In the genomic region with DNA sequence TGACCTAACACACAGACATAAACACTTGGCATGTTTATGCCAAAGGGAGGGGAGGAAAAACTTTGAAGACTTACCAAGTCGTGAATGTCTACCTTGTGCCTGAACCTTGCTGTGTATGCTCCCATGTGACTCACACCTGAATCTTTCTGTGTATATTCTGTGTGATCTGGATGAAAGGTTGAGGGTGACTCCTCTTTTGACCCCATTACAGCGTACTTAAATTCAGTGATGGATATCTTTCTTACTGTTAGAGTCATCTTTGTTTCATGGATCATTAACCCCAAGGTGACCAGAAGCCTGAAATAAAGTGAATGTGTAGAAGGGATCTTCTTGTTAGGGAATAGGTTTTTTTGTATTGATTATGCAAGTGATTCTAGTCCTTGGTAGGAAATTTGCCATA, we compare ENCODE assay signal across 21 cellular contexts. TPM values are rescaled to one million over a fixed set of nuclear protein-coding genes. Genes with fewer than 3 reads are reported as not detected.
DNase-seq lines count a peak whose midpoint lies in the region; ATAC-seq and TF ChIP-seq lines count a peak whose summit lies in the region.
"Had no signal": no experiment of that assay in that cellular context is flagged by ENCODE, and none has a peak within 500 bp of the region (broad histone marks: within the 10 kb centered on the region; RNA-seq: fewer than 3 reads in every experiment).

No MANE protein-coding gene starts in this region.

- in situ Hi-C loops in Caki2 (cut with HindIII; ENCODE audit: low pct_unique_long_range_greater_than_20kb, low sequenced_read_pairs): no loop called here
- in situ Hi-C loops in gastrocnemius medialis (cut with MboI; ENCODE audit: low sequenced_read_pairs in 4 of 4): no loop called here

- ATAC-seq in PC-3 (no peak), gastrocnemius medialis (no peak)
- ATAC-seq: GM23338, HCT116 had no signal

- POLR2A ChIA-PET in PC-3 (lab: Charles Lee; ENCODE audit: unreplicated experiment): no interaction called here
- POLR2A ChIA-PET in HEK293T (lab: Yijun Ruan, JAX): no interaction called here

- BruUV-seq in PC-3 (replicated peaks; lab: Mats Ljungman, UMichigan): no TSS peak

- H3K36me3 ChIP-seq in PC-3 (ENCODE audit: low read depth, low read length) (no peaks in the 10 kb centered on the region), gastrocnemius medialis (no peaks in the 10 kb centered on the region)
- H3K36me3 ChIP-seq: BE2C; BLaER1 treated with 17β-estradiol and CSF1 and Interleukin-3, amounts not matched to agents 10 nM and 100 nM had no signal

- peak; percentile 35 for DNase-seq in Caki2 (ENCODE audit: low read depth)
- DNase-seq in PC-3: peak; percentile 29
- DNase-seq in kidney tubule cell (ENCODE audit: low spot score): peak; percentile 66
- DNase-seq in NCI-H524 treated with DMSO at 0.1 percent for 48 hours (lab: John Stamatoyannopoulos, UW): no peak
- no peak for DNase-seq in gastrocnemius medialis
- DNase-seq in HEK293T (ENCODE audit: extremely low spot score): no peak
- DNase-seq: AML-193; BE2C; Calu3; CD4-positive, alpha-beta T cell; CD8-positive, alpha-beta memory T cell; DMS53; DMS79 treated with DMSO at 0.1 percent for 48 hours; GF-D8; H9; HFFc6 had no signal

- no peak overlapping the region for H3K27ac ChIP-seq in PC-3 (ENCODE audit: low read length)
- no peak overlapping the region for H3K27ac ChIP-seq in gastrocnemius medialis
- H3K27ac ChIP-seq: 22Rv1 had no signal

- no peak overlapping the region for H3K4me3 ChIP-seq in PC-3 (ENCODE audit: low read length)
- no peak overlapping the region for H3K4me3 ChIP-seq in gastrocnemius medialis
- H3K4me3 ChIP-seq: BLaER1 treated with 17β-estradiol and CSF1 and Interleukin-3, amounts not matched to agents 10 nM and 100 nM; GM23338 had no signal

- H3K4me1 ChIP-seq in PC-3 (ENCODE audit: insufficient read depth, low read length): peaks cover 17% of the 10 kb centered on the region; the same call in 1 of the 2 replicates
- H3K4me1 ChIP-seq in gastrocnemius medialis: no peaks in the 10 kb centered on the region
- H3K4me1 ChIP-seq: BE2C had no signal

- intact Hi-C loops in PC-3 (cut with micrococcal nuclease) (no loop called here), gastrocnemius medialis (cut with DNase I; ENCODE audit: low total_unique reads) (no loop called here)

- no peaks in the 10 kb centered on the region for H3K9me2 ChIP-seq in PC-3 (replicated peaks; ENCODE audit: low read length)

- no peaks in the 10 kb centered on the region for H3F3A ChIP-seq in PC-3 (ENCODE audit: low read length, unreplicated experiment)

- H3K27me3 ChIP-seq in PC-3 (ENCODE audit: low read length) (no peaks in the 10 kb centered on the region), gastrocnemius medialis (no peaks in the 10 kb centered on the region)
- H3K27me3 ChIP-seq: BE2C; BLaER1 treated with 17β-estradiol and CSF1 and Interleukin-3, amounts not matched to agents 10 nM and 100 nM had no signal

- H2AFZ ChIP-seq in PC-3 (ENCODE audit: low read length): no peak overlapping the region
- H2AFZ ChIP-seq: GM23338 had no signal

- H4K20me1 ChIP-seq in PC-3 (ENCODE audit: low read length): no peaks in the 10 kb centered on the region
- H4K20me1 ChIP-seq: BLaER1 treated with 17β-estradiol and CSF1 and Interleukin-3, amounts not matched to agents 10 nM and 100 nM had no signal

- no peak for TF ChIP-seq CTCF in PC-3 (conservative IDR thresholded peaks at IDR 0.05; ENCODE audit: low read depth, low read length)
- TF ChIP-seq CTCF in gastrocnemius medialis (IDR thresholded peaks at IDR 0.05 in 4 of 5, conservative IDR thresholded peaks at IDR 0.05 in 1 of 5): no peak

- H3K79me2 ChIP-seq in PC-3 (ENCODE audit: low read length): no peaks in the 10 kb centered on the region

- TF ChIP-seq POLR2A in gastrocnemius medialis (IDR thresholded peaks at IDR 0.05): no peak

- H3K4me2 ChIP-seq in PC-3 (ENCODE audit: low read length): no peak overlapping the region
- H3K4me2 ChIP-seq: GM23338 had no signal

- H3K9me3 ChIP-seq in PC-3 (ENCODE audit: low read length) (no peaks in the 10 kb centered on the region), gastrocnemius medialis (no peaks in the 10 kb centered on the region)
- H3K9me3 ChIP-seq: BE2C; BLaER1 treated with 17β-estradiol and CSF1 and Interleukin-3, amounts not matched to agents 10 nM and 100 nM had no signal

- H3K9ac ChIP-seq in PC-3 (ENCODE audit: low read length): no peak overlapping the region
- H3K9ac ChIP-seq: BLaER1 treated with 17β-estradiol and CSF1 and Interleukin-3, amounts not matched to agents 10 nM and 100 nM had no signal

- CTCF ChIA-PET in PC-3 (lab: Charles Lee) (no interaction called here), HEK293T (lab: Yijun Ruan, JAX) (interaction anchor here (0.6 kb wide), 1 partner anchor 159 kb away, joined by 5 read pairs; no protein-coding TSS in a partner anchor)

TF ChIP-seq in HEK293T, 16 proteins besides CTCF, POLR2A, EP300 and RAD21:
- TF ChIP-seq ARNT (IDR thresholded peaks at IDR 0.05) (no peak), NFRKB (IDR thresholded peaks at IDR 0.05) (no peak), FOXA1 (IDR thresholded peaks at IDR 0.05) (no peak), ELF4 (IDR thresholded peaks at IDR 0.05) (no peak), L3MBTL2 (conservative IDR thresholded peaks at IDR 0.05) (no peak), FOXK2 (IDR thresholded peaks at IDR 0.05) (no peak), SP1 (IDR thresholded peaks at IDR 0.05) (no peak), CTBP1 (IDR thresholded peaks at IDR 0.05; ENCODE audit: borderline replicate concordance) (no peak), HDGF (IDR thresholded peaks at IDR 0.05; ENCODE audit: borderline replicate concordance) (no peak), LEF1 (IDR thresholded peaks at IDR 0.05; ENCODE audit: borderline replicate concordance) (no peak), SUZ12 (IDR thresholded peaks at IDR 0.05) (no peak), FOXM1 (IDR thresholded peaks at IDR 0.05; ENCODE audit: borderline replicate concordance) (no peak), BHLHE40 (IDR thresholded peaks at IDR 0.05; ENCODE audit: borderline replicate concordance) (no peak), TARDBP (IDR thresholded peaks at IDR 0.05) (no peak), ZNF384 (IDR thresholded peaks at IDR 0.05) (no peak)
- TF ChIP-seq, protein P1, sequence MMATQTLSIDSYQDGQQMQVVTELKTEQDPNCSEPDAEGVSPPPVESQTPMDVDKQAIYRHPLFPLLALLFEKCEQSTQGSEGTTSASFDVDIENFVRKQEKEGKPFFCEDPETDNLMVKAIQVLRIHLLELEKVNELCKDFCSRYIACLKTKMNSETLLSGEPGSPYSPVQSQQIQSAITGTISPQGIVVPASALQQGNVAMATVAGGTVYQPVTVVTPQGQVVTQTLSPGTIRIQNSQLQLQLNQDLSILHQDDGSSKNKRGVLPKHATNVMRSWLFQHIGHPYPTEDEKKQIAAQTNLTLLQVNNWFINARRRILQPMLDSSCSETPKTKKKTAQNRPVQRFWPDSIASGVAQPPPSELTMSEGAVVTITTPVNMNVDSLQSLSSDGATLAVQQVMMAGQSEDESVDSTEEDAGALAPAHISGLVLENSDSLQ (IDR thresholded peaks at IDR 0.05): no peak

RNA-seq across cellular contexts. Expression of a gene that starts 52.9 kb away (rescaled TPM):
- 3.4 and 7.5 TPM in 2 replicates for total RNA-seq in Caki2 (2014; rRNA removed; shearing (Covaris generic); ENCODE audit: low replicate concordance)
- total RNA-seq in PC-3 (2014; rRNA removed) (48.5 and 49.5 TPM in 2 replicates), gastrocnemius medialis (10 to 100 TPM in 1 of 4 donors, 1 to 10 TPM in 3; 4.2 to 11.2 (median 7.4) TPM)
- total RNA-seq: G401 had no signal

Comparison
In these comparisons a context has a peak if more than half of its experiments do, and no peak if none do; other contexts are left out.
1. DNase-seq: peak in Caki2 (single experiment), PC-3 (single experiment) and kidney tubule cell (single experiment); none in NCI-H524 treated with DMSO at 0.1 percent for 48 hours (single experiment), gastrocnemius medialis (0 of 2) and HEK293T (single experiment).